In the genomic region with DNA sequence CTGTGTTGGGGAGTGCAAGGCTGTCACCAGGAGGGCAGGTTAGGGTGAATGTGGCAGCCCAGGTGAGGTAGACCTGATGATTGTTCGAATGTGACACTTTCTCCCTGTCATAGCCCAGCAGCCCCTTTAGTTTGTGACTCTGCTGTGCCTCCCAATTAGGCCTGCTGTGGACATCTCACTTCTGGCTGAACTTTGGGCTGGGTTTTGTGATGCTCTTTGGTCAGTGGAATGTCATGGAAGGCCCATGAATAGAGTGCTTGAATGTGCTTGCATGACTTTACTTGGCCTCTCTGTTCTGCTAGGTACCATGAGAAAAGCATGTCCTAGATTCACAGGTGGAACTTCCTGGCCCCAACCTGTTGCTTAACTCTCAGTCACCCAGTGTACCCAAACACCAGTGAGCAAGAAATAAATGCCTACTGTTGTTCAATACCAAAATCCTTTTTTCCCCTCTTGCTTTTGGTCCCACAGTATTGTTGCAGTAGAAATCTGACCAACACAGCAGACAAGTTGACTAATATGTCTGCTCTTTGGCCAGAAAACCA, we compare ENCODE assay signal across 21 cellular contexts.
A peak's percentile ranks its signal among the peaks of the same experiment; 100 is the strongest.
DNase-seq lines count a peak whose midpoint lies in the region; ATAC-seq and TF ChIP-seq lines count a peak whose summit lies in the region.
"Had no signal": no experiment of that assay in that cellular context is flagged by ENCODE, and none has a peak within 500 bp of the region (broad histone marks: within the 10 kb centered on the region; RNA-seq: fewer than 3 reads in every experiment).

No MANE protein-coding gene starts in this region.

- H4K8ac ChIP-seq in mesendoderm (ENCODE audit: low read depth, low read length), result no peak overlapping the region

- H3K4me2 ChIP-seq in mesendoderm (ENCODE audit: low read length), result no peak overlapping the region

- no peak overlapping the region for H3K4me3 ChIP-seq in left ventricle myocardium inferior
- H3K4me3 ChIP-seq in ascending aorta, result no peak overlapping the region
- no peak overlapping the region for H3K4me3 ChIP-seq in rectal smooth muscle tissue (ENCODE audit: low read length)
- no peak overlapping the region for H3K4me3 ChIP-seq in transverse colon
- no peak overlapping the region for H3K4me3 ChIP-seq in mesendoderm (ENCODE audit: low read length)
- H3K4me3 ChIP-seq: GM23338, HAP-1, SJSA1 had no signal

- WGBS in transverse colon (ENCODE audit: low coverage in 1 of 2), 2 donors, result 93% methylated on average over 1 of the region's 1 CpG; no CpG with 5 or more reads in 1 of the 2 donors
- WGBS in mesendoderm (ENCODE audit: extremely low coverage, insufficient coverage, low lambda C conversion rate), result no CpG with 5 or more reads among the region's 1 CpG

- H3K27me3 ChIP-seq in left ventricle myocardium inferior (ENCODE audit: low read depth) (no peaks in the 10 kb centered on the region), ascending aorta (no peaks in the 10 kb centered on the region), rectal smooth muscle tissue (ENCODE audit: control insufficient read depth, insufficient read depth, low read length) (no peaks in the 10 kb centered on the region), transverse colon (no peaks in the 10 kb centered on the region), mesendoderm (ENCODE audit: insufficient read depth, low read length, poor library complexity) (no peaks in the 10 kb centered on the region)
- H3K27me3 ChIP-seq: SJSA1 had no signal

- H3K4ac ChIP-seq in mesendoderm (ENCODE audit: low read depth, low read length), result no peak overlapping the region

- peak overlapping the region; percentile 86 for H3K27ac ChIP-seq in left ventricle myocardium inferior (replicated peaks)
- peak overlapping the region; percentile 7 to 35 for H3K27ac ChIP-seq in ascending aorta
- peak overlapping the region; percentile 84 for H3K27ac ChIP-seq in rectal smooth muscle tissue (ENCODE audit: low read depth, low read length)
- peak overlapping the region; percentile 43 to 76 (median 70) for H3K27ac ChIP-seq in transverse colon
- H3K27ac ChIP-seq in mesendoderm (ENCODE audit: low read depth, low read length), result no peak overlapping the region
- H3K27ac ChIP-seq: SJSA1 had no signal

- H3K36me3 ChIP-seq in left ventricle myocardium inferior (no peaks in the 10 kb centered on the region), ascending aorta (no peaks in the 10 kb centered on the region), rectal smooth muscle tissue (ENCODE audit: control insufficient read depth, insufficient read depth, low read length) (no peaks in the 10 kb centered on the region), transverse colon (no peaks in the 10 kb centered on the region), mesendoderm (ENCODE audit: control insufficient read depth, insufficient read depth, low read length) (no peaks in the 10 kb centered on the region)
- H3K36me3 ChIP-seq: HAP-1, SJSA1 had no signal

- no peak overlapping the region for H2BK120ac ChIP-seq in mesendoderm (ENCODE audit: low read depth, low read length)

- intact Hi-C loops in left ventricle myocardium inferior (cut with micrococcal nuclease), result no loop called here
- intact Hi-C loops in Right ventricle myocardium inferior (cut with DNase I), result loop anchor here (2.0 to 5.0 kb wide), 2 partner anchors 38 to 234 kb away; no protein-coding TSS in a partner anchor
- intact Hi-C loops in ascending aorta (cut with DNase I), result no loop called here
- intact Hi-C loops in transverse colon (cut with DNase I; ENCODE audit: low total_unique reads), result no loop called here

- TF ChIP-seq EP300 in transverse colon (IDR thresholded peaks at IDR 0.05; ENCODE audit: low read depth), result no peak

- no peak overlapping the region for H2BK5ac ChIP-seq in mesendoderm (ENCODE audit: low read length)

- in situ Hi-C loops in transverse colon (cut with MboI; ENCODE audit: low pct_ligation_motif_present in 1 of 4, low pct_unique_long_range_greater_than_20kb in 1 of 4, low sequenced_read_pairs in 3 of 4), result no loop called here

- H3K4me1 ChIP-seq in left ventricle myocardium inferior (peaks cover 87% of the 10 kb centered on the region), ascending aorta (peaks cover 16 to 66% of the 10 kb centered on the region in 2 donors), rectal smooth muscle tissue (ENCODE audit: control insufficient read depth, insufficient read depth, low read length) (peaks cover 51% of the 10 kb centered on the region), transverse colon (peaks cover 26 to 67% (median 39%) of the 10 kb centered on the region in 4 donors), mesendoderm (ENCODE audit: control insufficient read depth, low read depth, low read length) (peaks cover 2% of the 10 kb centered on the region)
- H3K4me1 ChIP-seq: SJSA1 had no signal

- no peak overlapping the region for H3K18ac ChIP-seq in mesendoderm (ENCODE audit: low read length)

- DNase-seq in left ventricle myocardium inferior (no peak), Right ventricle myocardium inferior (ENCODE audit: missing footprints) (no peak), ascending aorta (ENCODE audit: low spot score in 2 of 2) (no peak), transverse colon (no peak), islet precursor cell (no peak), mesendoderm (no peak)
- DNase-seq: Calu3, DMS79 treated with DMSO at 0.1 percent for 48 hours, GF-D8, Karpas-422, NCI-H1092, NCI-H1417 treated with DMSO at 0.1 percent for 48 hours, NCI-H187, NCI-H2171 treated with DMSO at 0.1 percent for 48 hours, NCI-H345, NCI-H524, NCI-H748 treated with DMSO at 0.1 percent for 48 hours had no signal

- no peak overlapping the region for H3K56ac ChIP-seq in mesendoderm (ENCODE audit: low read length)

- TF ChIP-seq POLR2A in transverse colon (IDR thresholded peaks at IDR 0.05), result no peak

- peaks cover 33% of the 10 kb centered on the region for H3K79me2 ChIP-seq in mesendoderm (ENCODE audit: control insufficient read depth, insufficient read depth, low read length)

- H2AK5ac ChIP-seq in mesendoderm (ENCODE audit: low read length), result no peak overlapping the region

- H3K23ac ChIP-seq in mesendoderm (ENCODE audit: low read length), result no peak overlapping the region

- H2BK15ac ChIP-seq in mesendoderm (replicated peaks; ENCODE audit: low read depth), result no peak overlapping the region

- no peak overlapping the region for H4K5ac ChIP-seq in mesendoderm (ENCODE audit: low read length)

- no peak for ATAC-seq in Right ventricle myocardium inferior
- ATAC-seq: GM23338 had no signal

- H3K9ac ChIP-seq in rectal smooth muscle tissue (ENCODE audit: low read length) (no peak overlapping the region), mesendoderm (ENCODE audit: low read length) (no peak overlapping the region)

- H3K79me1 ChIP-seq in mesendoderm (ENCODE audit: low read length), result peaks cover 8% of the 10 kb centered on the region

- H3K9me3 ChIP-seq in left ventricle myocardium inferior (replicated peaks) (no peaks in the 10 kb centered on the region), ascending aorta (no peaks in the 10 kb centered on the region), transverse colon (no peaks in the 10 kb centered on the region)
- H3K9me3 ChIP-seq: HAP-1, SJSA1 had no signal

- TF ChIP-seq CTCF in left ventricle myocardium inferior (IDR thresholded peaks at IDR 0.05; ENCODE audit: borderline replicate concordance), result no peak
- no peak for TF ChIP-seq CTCF in ascending aorta (IDR thresholded peaks at IDR 0.05)
- TF ChIP-seq CTCF in transverse colon (IDR thresholded peaks at IDR 0.05), result no peak
